28 cellular contexts compared by ENCODE assay signal in the genomic region with DNA sequence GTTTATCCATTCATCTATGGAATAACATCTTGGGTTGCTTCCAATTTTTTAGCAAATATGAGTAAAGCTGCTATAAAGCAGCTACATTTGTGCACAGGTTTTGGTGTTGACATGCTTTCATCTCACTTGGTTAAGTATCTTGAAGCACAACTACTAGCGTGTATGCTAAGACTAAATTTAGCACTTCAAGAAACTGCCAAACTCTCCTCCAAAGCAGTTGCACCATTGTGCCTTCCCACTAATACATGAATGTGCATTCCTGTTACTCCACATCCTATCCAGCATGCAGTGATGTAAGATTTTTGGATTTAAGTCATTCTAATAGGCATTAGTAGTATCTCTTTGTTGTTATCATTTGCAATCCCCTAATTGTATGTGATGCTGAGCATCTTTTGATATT.
"Had no signal": no experiment of that assay in that cellular context is flagged by ENCODE, and none has a peak within 500 bp of the region (broad histone marks: within the 10 kb centered on the region; RNA-seq: fewer than 3 reads in every experiment).

No MANE protein-coding gene starts in this region.

- H3K27me3 ChIP-seq: brain microvascular endothelial cell, dorsolateral prefrontal cortex, foreskin keratinocyte, gastrocnemius medialis had no signal

- H3K4me1 ChIP-seq: foreskin keratinocyte, gastrocnemius medialis had no signal

- H3K4me3 ChIP-seq: coronary artery, dorsolateral prefrontal cortex, gastrocnemius medialis had no signal

- H3K36me3 ChIP-seq: brain microvascular endothelial cell, gastrocnemius medialis had no signal

- H3K27ac ChIP-seq: brain microvascular endothelial cell, coronary artery, dorsolateral prefrontal cortex, foreskin keratinocyte, gastrocnemius medialis, VCaP had no signal

- DNase-seq: activated B cell treated with CpG ODN at 0.5 μM for 24 hours; activated CD4-positive, alpha-beta T cell treated with anti-CD3 and anti-CD28 coated beads for 48 hours; activated CD4-positive, alpha-beta T cell treated with anti-CD3 and anti-CD28 coated beads, Interleukin-2, amount 50 U/mL, for 1 hour; activated CD4-positive, alpha-beta T cell treated with anti-CD3 and anti-CD28 coated beads, Interleukin-2, amount 50 U/mL, for 48 hours; activated CD8-positive, alpha-beta memory T cell treated with anti-CD3 and anti-CD28 coated beads for 24 hours; activated CD8-positive, alpha-beta T cell treated with anti-CD3 and anti-CD28 coated beads for 36 hours; activated effector memory CD4-positive, alpha-beta T cell treated with Interleukin-2 at 50 U/mL for 16 hours; activated gamma-delta T cell treated with Interleukin-2 at 50 U/mL for 16 hours; activated naive CD4-positive, alpha-beta T cell treated with anti-CD3 and anti-CD28 coated beads, Interleukin-2, amount 50 U/mL, for 16 hours; activated naive CD4-positive, alpha-beta T cell treated with Interleukin-2 at 50 U/mL for 16 hours; activated T-cell treated with anti-CD3 and anti-CD28 coated beads, Interleukin-2, amount 50 U/mL, for 4 hours; amniotic stem cell; anterior cingulate cortex; brain microvascular endothelial cell; dorsolateral prefrontal cortex; effector memory CD4-positive, alpha-beta T cell; endodermal cell; foreskin keratinocyte; gastrocnemius medialis; glutamatergic neuron; T-helper 1 cell; T-helper 17 cell; T1000 had no signal

- H3K9me3 ChIP-seq: gastrocnemius medialis had no signal

- ATAC-seq: activated CD4-positive, CD25-positive, alpha-beta regulatory T cell treated with anti-CD3 and anti-CD28 coated beads, Interleukin-2, amount 50 U/mL, for 24 hours; activated CD8-positive, alpha-beta T cell treated with anti-CD3 and anti-CD28 coated beads for 36 hours; activated T-cell treated with anti-CD3 and anti-CD28 coated beads, Interleukin-2, amount 50 U/mL, for 4 hours; activated T-helper 17 cell treated with anti-CD3 and anti-CD28 coated beads, Interleukin-2, amount 50 U/mL, for 72 hours; esophagus mucosa; foreskin keratinocyte; gastrocnemius medialis; T-helper 17 cell had no signal
